Comparison of ENCODE assay signal across 1 cellular context in genomic region chr18:44700652-44701051, GRCh38.
TF ChIP-seq lines count a peak whose summit lies in the region.

No MANE protein-coding gene starts in this region.

TF ChIP-seq in GM23338, 12 proteins besides CTCF, POLR2A, EP300 and RAD21 (continued from another document):
- TF ChIP-seq, protein P1, sequence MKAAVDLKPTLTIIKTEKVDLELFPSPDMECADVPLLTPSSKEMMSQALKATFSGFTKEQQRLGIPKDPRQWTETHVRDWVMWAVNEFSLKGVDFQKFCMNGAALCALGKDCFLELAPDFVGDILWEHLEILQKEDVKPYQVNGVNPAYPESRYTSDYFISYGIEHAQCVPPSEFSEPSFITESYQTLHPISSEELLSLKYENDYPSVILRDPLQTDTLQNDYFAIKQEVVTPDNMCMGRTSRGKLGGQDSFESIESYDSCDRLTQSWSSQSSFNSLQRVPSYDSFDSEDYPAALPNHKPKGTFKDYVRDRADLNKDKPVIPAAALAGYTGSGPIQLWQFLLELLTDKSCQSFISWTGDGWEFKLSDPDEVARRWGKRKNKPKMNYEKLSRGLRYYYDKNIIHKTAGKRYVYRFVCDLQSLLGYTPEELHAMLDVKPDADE (IDR thresholded peaks at IDR 0.05) = no peak
- no peak for TF ChIP-seq ZNF114 (CRISPR knock-in tag; IDR thresholded peaks at IDR 0.05)
- TF ChIP-seq POLR2AphosphoS5 (IDR thresholded peaks at IDR 0.05; ENCODE audit: low read depth) = no peak
- TF ChIP-seq, protein P2, sequence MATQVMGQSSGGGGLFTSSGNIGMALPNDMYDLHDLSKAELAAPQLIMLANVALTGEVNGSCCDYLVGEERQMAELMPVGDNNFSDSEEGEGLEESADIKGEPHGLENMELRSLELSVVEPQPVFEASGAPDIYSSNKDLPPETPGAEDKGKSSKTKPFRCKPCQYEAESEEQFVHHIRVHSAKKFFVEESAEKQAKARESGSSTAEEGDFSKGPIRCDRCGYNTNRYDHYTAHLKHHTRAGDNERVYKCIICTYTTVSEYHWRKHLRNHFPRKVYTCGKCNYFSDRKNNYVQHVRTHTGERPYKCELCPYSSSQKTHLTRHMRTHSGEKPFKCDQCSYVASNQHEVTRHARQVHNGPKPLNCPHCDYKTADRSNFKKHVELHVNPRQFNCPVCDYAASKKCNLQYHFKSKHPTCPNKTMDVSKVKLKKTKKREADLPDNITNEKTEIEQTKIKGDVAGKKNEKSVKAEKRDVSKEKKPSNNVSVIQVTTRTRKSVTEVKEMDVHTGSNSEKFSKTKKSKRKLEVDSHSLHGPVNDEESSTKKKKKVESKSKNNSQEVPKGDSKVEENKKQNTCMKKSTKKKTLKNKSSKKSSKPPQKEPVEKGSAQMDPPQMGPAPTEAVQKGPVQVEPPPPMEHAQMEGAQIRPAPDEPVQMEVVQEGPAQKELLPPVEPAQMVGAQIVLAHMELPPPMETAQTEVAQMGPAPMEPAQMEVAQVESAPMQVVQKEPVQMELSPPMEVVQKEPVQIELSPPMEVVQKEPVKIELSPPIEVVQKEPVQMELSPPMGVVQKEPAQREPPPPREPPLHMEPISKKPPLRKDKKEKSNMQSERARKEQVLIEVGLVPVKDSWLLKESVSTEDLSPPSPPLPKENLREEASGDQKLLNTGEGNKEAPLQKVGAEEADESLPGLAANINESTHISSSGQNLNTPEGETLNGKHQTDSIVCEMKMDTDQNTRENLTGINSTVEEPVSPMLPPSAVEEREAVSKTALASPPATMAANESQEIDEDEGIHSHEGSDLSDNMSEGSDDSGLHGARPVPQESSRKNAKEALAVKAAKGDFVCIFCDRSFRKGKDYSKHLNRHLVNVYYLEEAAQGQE (IDR thresholded peaks at IDR 0.05; ENCODE audit: unreplicated experiment) = no peak
